In the genomic region with DNA sequence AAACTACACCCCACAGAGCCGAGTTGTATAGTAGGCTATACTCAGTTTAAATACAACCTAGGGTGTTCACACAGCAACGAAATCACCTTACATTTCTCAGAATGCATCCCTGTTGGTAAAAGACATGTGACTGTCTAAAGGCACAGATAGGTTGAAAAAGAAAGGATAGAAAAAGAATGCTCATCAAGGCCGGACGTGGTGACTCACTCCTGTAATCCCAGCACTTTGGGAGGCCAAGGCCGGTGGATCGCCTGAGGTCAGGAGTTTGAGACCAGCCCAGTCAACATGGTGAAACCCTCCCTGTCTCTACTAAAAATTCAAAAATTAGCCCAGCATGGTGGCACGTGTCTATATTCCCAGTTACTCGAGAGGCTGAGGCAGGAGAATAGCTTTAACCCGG, we compare ENCODE assay signal across 28 cellular contexts.
"Had no signal": no experiment of that assay in that cellular context is flagged by ENCODE, and none has a peak within 500 bp of the region (broad histone marks: within the 10 kb centered on the region; RNA-seq: fewer than 3 reads in every experiment).

No MANE protein-coding gene starts in this region.

- H3K4me3 ChIP-seq: coronary artery, esophagus muscularis mucosa, gastroesophageal sphincter, heart right ventricle, lower lobe of right lung, ovary, psoas muscle, skin epidermis, thoracic aorta, tibial nerve, upper lobe of right lung, uterus had no signal

- H3K9me3 ChIP-seq: esophagus muscularis mucosa, gastroesophageal sphincter, heart right ventricle, lower lobe of right lung, ovary, psoas muscle, thoracic aorta, tibial nerve, upper lobe of right lung, uterus had no signal

- H3K36me3 Mint-ChIP-seq: naive thymus-derived CD8-positive, alpha-beta T cell had no signal

- ATAC-seq: foreskin keratinocyte; gastroesophageal sphincter; heart right ventricle; left ventricle myocardium superior; lower lobe of right lung; naive thymus-derived CD8-positive, alpha-beta T cell; psoas muscle; right cardiac atrium; stimulated activated naive B cell treated with anti-CD40 and anti-IgM and Interleukin-4, amounts not matched to agents 10 μg/mL and 1 μg/mL and 100 μg/mL, for 72 hours; upper lobe of right lung had no signal

- H3K27me3 ChIP-seq: esophagus muscularis mucosa, gastroesophageal sphincter, ovary, tibial nerve, upper lobe of right lung, uterus had no signal

- DNase-seq: dermis blood vessel endothelial cell; effector memory CD4-positive, alpha-beta T cell; foreskin keratinocyte; heart right ventricle; hippocampal formation; left ventricle myocardium superior; lower lobe of right lung; naive thymus-derived CD8-positive, alpha-beta T cell; nephron progenitor cell; occipital lobe; ovary; posterior cingulate gyrus; psoas muscle; right cardiac atrium; stimulated activated CD4-positive, alpha-beta T cell treated with anti-CD3 and anti-CD28 coated beads, Interleukin-15, amount 100 ng/mL, for 24 hours; stimulated activated CD4-positive, alpha-beta T cell treated with anti-CD3 and anti-CD28 coated beads, Interleukin-2, amount 100 ng/mL, for 48 hours; stimulated activated naive B cell treated with anti-CD40 and anti-IgM and Interleukin-4, amounts not matched to agents 10 μg/mL and 1 μg/mL and 100 μg/mL, for 72 hours; upper lobe of right lung; uterus had no signal

- H3K9me3 Mint-ChIP-seq: naive thymus-derived CD8-positive, alpha-beta T cell; stimulated activated naive B cell treated with anti-CD40 and anti-IgM and Interleukin-4, amounts not matched to agents 10 μg/mL and 1 μg/mL and 100 μg/mL, for 72 hours; stimulated activated naive CD8-positive, alpha-beta T cell treated with anti-CD3 and anti-CD28 coated beads, Interleukin-15, Interleukin-2, amounts not matched to agents 100 ng/mL and 50 ng/mL, for 24 hours had no signal

- H3K4me1 ChIP-seq: foreskin keratinocyte, uterus had no signal

- H3K36me3 ChIP-seq: esophagus muscularis mucosa, gastroesophageal sphincter, heart right ventricle, lower lobe of right lung, ovary, thoracic aorta, tibial nerve, upper lobe of right lung, uterus had no signal

- H3K27ac Mint-ChIP-seq: naive thymus-derived CD8-positive, alpha-beta T cell; nephron progenitor cell; stimulated activated naive B cell treated with anti-CD40 and anti-IgM and Interleukin-4, amounts not matched to agents 10 μg/mL and 1 μg/mL and 100 μg/mL, for 72 hours; stimulated activated naive CD8-positive, alpha-beta T cell treated with anti-CD3 and anti-CD28 coated beads, Interleukin-15, Interleukin-2, amounts not matched to agents 100 ng/mL and 50 ng/mL, for 24 hours had no signal

- FAIRE-seq: endothelial cell of umbilical vein, keratinocyte had no signal

- H3K27ac ChIP-seq: coronary artery, esophagus muscularis mucosa, foreskin keratinocyte, gastroesophageal sphincter, heart right ventricle, lower lobe of right lung, ovary, psoas muscle, skin epidermis, thoracic aorta, tibial nerve, upper lobe of right lung, uterus had no signal

- H3K4me3 Mint-ChIP-seq: nephron progenitor cell; stimulated activated naive B cell treated with anti-CD40 and anti-IgM and Interleukin-4, amounts not matched to agents 10 μg/mL and 1 μg/mL and 100 μg/mL, for 72 hours; stimulated activated naive CD8-positive, alpha-beta T cell treated with anti-CD3 and anti-CD28 coated beads, Interleukin-15, Interleukin-2, amounts not matched to agents 100 ng/mL and 50 ng/mL, for 24 hours had no signal
